Comparison of ENCODE assay signal across 1 cellular context in genomic region chr5:133247145-133247709, GRCh38.
TF ChIP-seq lines count a peak whose summit lies in the region.

No MANE protein-coding gene starts in this region.

TF ChIP-seq in Ishikawa, 13 proteins besides CTCF, POLR2A, EP300 and RAD21 (continued from another document):
- TF ChIP-seq MAX (IDR thresholded peaks at IDR 0.05) = no peak
